In the genomic region with DNA sequence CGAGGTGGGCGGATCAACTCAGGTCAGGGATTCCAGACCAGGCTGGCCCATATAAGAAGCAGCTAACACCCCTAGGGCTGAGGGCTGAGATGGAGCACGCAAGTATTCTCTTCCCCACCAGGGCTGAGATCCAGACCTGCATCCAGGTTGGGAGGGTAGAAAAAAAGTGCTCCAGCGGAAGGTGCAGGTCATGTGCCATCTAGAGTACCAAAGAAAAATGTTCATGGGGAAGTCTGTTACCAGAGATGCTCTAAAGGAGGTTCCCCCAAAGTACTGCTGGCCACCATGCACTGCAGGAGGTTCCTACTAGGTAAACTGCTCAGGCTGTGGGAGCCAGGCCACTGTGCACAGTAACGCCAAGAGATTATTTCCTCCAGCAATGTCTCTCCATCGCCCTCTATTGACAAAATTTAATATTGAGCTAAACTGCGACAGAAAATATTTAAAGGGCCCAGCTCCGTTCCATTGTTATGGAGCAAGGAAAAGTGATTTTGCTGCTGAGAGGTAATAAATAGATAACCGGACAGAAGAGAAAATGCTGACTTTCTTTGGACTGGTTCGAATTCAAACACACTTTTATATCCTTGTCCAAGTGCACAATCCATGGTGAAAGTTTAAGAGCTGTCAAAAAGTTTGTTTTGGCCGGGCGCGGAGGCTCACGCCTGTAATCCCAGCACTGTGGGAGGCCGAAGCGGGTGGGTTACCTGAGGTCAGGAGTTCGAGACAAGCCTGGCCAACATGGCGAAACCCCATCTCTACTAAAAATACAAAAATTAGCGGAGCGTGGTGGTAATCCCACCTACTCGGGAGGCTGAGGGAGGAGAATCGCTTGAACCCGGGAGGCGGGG, we compare ENCODE assay signal across 8 cellular contexts.
A peak's percentile ranks its signal among the peaks of the same experiment; 100 is the strongest.
DNase-seq lines count a peak whose midpoint lies in the region; ATAC-seq and TF ChIP-seq lines count a peak whose summit lies in the region.

No MANE protein-coding gene starts in this region.

- H3K4me3 ChIP-seq in endodermal cell (ENCODE audit: low read length) (peak overlapping the region; percentile 100), mesendoderm (ENCODE audit: low read length) (peak overlapping the region; percentile 89)

- no peak overlapping the region for H3K4ac ChIP-seq in mesendoderm (ENCODE audit: low read depth, low read length)

- H2BK120ac ChIP-seq in mesendoderm (ENCODE audit: low read depth, low read length) = no peak overlapping the region

- no peaks in the 10 kb centered on the region for H3K79me2 ChIP-seq in mesendoderm (ENCODE audit: control insufficient read depth, insufficient read depth, low read length)

- H3K9ac ChIP-seq in endodermal cell (ENCODE audit: extremely low read depth, low read length, poor library complexity, severe bottlenecking) (peak overlapping the region; percentile 75), mesendoderm (ENCODE audit: low read length) (peak overlapping the region; percentile 76)

- no peak overlapping the region for H3K56ac ChIP-seq in mesendoderm (ENCODE audit: low read length)

- no peak overlapping the region for H3K23ac ChIP-seq in mesendoderm (ENCODE audit: low read length)

- whole genome bisulfite sequencing in endodermal cell (ENCODE audit: insufficient coverage in 1 of 2, insufficient read length in 1 of 2), 2 experiments = 11 to 17% methylated on average over 6 to 24 of the region's 24 CpGs
- WGBS in mesendoderm (ENCODE audit: extremely low coverage, insufficient coverage, low lambda C conversion rate) = no CpG with 5 or more reads among the region's 24 CpGs

- peak overlapping the region; percentile 69 for H3K27ac Mint-ChIP-seq in endodermal cell
- peak overlapping the region; percentile 91 for H3K27ac Mint-ChIP-seq in stimulated activated memory B cell treated with anti-CD40 and anti-IgM and Interleukin-4, amounts not matched to agents 10 μg/mL and 1 μg/mL and 100 μg/mL, for 72 hours

- peaks cover 48% of the 10 kb centered on the region for H3K27me3 Mint-ChIP-seq in endodermal cell (ENCODE audit: insufficient read depth)
- peaks cover under 1% of the 10 kb centered on the region for H3K27me3 Mint-ChIP-seq in stimulated activated memory B cell treated with anti-CD40 and anti-IgM and Interleukin-4, amounts not matched to agents 10 μg/mL and 1 μg/mL and 100 μg/mL, for 72 hours

- H3K27me3 ChIP-seq in endodermal cell (ENCODE audit: control insufficient read depth, insufficient read depth, low read length, poor library complexity, severe bottlenecking) (peaks cover 21% of the 10 kb centered on the region), mesendoderm (ENCODE audit: insufficient read depth, low read length, poor library complexity) (peaks cover 3% of the 10 kb centered on the region)

- peak; percentile 86 for TF ChIP-seq CTCF in endodermal cell (conservative IDR thresholded peaks at IDR 0.05)

- no peak overlapping the region for H4K5ac ChIP-seq in mesendoderm (ENCODE audit: low read length)

- H2BK5ac ChIP-seq in mesendoderm (ENCODE audit: low read length) = no peak overlapping the region

- no peak overlapping the region for H2BK15ac ChIP-seq in mesendoderm (replicated peaks; ENCODE audit: low read depth)

- DNase-seq in AG20443 (ENCODE audit: low spot score) (peak; percentile 67), HS-5 (ENCODE audit: low read depth) (peak; percentile 75), NCI-H748 treated with DMSO at 0.1 percent for 48 hours (lab: John Stamatoyannopoulos, UW) (peak; percentile 93), endodermal cell (peak; percentile 84), mesendoderm (peak; percentile 90)
- DNase-seq in activated CD4-positive, alpha-beta T cell treated with anti-CD3 and anti-CD28 coated beads, Interleukin-2, amount 50 U/mL, for 4 hours = peak; percentile 21 to 32

- ATAC-seq in GM18909 (IDR thresholded peaks at IDR 0.05; ENCODE audit: poor library complexity, unreplicated experiment) = peak; percentile 46
- peak; percentile 65 for ATAC-seq in stimulated activated memory B cell treated with anti-CD40 and anti-IgM and Interleukin-4, amounts not matched to agents 10 μg/mL and 1 μg/mL and 100 μg/mL, for 72 hours

- H3K4me3 Mint-ChIP-seq in endodermal cell = peak overlapping the region; percentile 89
- peak overlapping the region; percentile 89 for H3K4me3 Mint-ChIP-seq in stimulated activated memory B cell treated with anti-CD40 and anti-IgM and Interleukin-4, amounts not matched to agents 10 μg/mL and 1 μg/mL and 100 μg/mL, for 72 hours

- no peak overlapping the region for H3K18ac ChIP-seq in mesendoderm (ENCODE audit: low read length)

- H3K9me3 ChIP-seq in endodermal cell (ENCODE audit: control insufficient read depth, low read length) = no peaks in the 10 kb centered on the region

- H3K27ac ChIP-seq in endodermal cell (ENCODE audit: low read depth, low read length) (no peak overlapping the region), mesendoderm (ENCODE audit: low read depth, low read length) (no peak overlapping the region)

- no peaks in the 10 kb centered on the region for H3K4me1 ChIP-seq in endodermal cell (ENCODE audit: control insufficient read depth, insufficient read depth, low read length)
- H3K4me1 ChIP-seq in mesendoderm (ENCODE audit: control insufficient read depth, low read depth, low read length) = no peaks in the 10 kb centered on the region

- H3K36me3 ChIP-seq in endodermal cell (ENCODE audit: control insufficient read depth, insufficient read depth, low read length) = no peaks in the 10 kb centered on the region
- no peaks in the 10 kb centered on the region for H3K36me3 ChIP-seq in mesendoderm (ENCODE audit: control insufficient read depth, insufficient read depth, low read length)

- no peak overlapping the region for H4K8ac ChIP-seq in mesendoderm (ENCODE audit: low read depth, low read length)

- no peaks in the 10 kb centered on the region for H3K9me3 Mint-ChIP-seq in endodermal cell
- no peaks in the 10 kb centered on the region for H3K9me3 Mint-ChIP-seq in stimulated activated memory B cell treated with anti-CD40 and anti-IgM and Interleukin-4, amounts not matched to agents 10 μg/mL and 1 μg/mL and 100 μg/mL, for 72 hours

- H3K36me3 Mint-ChIP-seq in endodermal cell (ENCODE audit: low read depth) = no peaks in the 10 kb centered on the region
- no peaks in the 10 kb centered on the region for H3K36me3 Mint-ChIP-seq in stimulated activated memory B cell treated with anti-CD40 and anti-IgM and Interleukin-4, amounts not matched to agents 10 μg/mL and 1 μg/mL and 100 μg/mL, for 72 hours

- H3K4me1 Mint-ChIP-seq in endodermal cell = peaks cover 22% of the 10 kb centered on the region
- peaks cover 24% of the 10 kb centered on the region for H3K4me1 Mint-ChIP-seq in stimulated activated memory B cell treated with anti-CD40 and anti-IgM and Interleukin-4, amounts not matched to agents 10 μg/mL and 1 μg/mL and 100 μg/mL, for 72 hours

- H3K4me2 ChIP-seq in mesendoderm (ENCODE audit: low read length) = peak overlapping the region; percentile 7

- no peaks in the 10 kb centered on the region for H3K79me1 ChIP-seq in mesendoderm (ENCODE audit: low read length)

- H2AK5ac ChIP-seq in mesendoderm (ENCODE audit: low read length) = no peak overlapping the region

Comparison
In these comparisons a context has a peak if more than half of its experiments do, and no peak if none do; other contexts are left out.
1. DNase-seq: peak in every context shown above with its lines; median percentile 93 in NCI-H748 treated with DMSO at 0.1 percent for 48 hours; 90 in mesendoderm; 84 in endodermal cell; 75 in HS-5; 67 in AG20443; 26 in activated CD4-positive, alpha-beta T cell treated with anti-CD3 and anti-CD28 coated beads, Interleukin-2, amount 50 U/mL, for 4 hours.